13 cellular contexts compared by ENCODE assay signal in genomic region chr4:168509786-168510185, GRCh38. TPM values are rescaled to one million over a fixed set of nuclear protein-coding genes. Genes with fewer than 3 reads are reported as not detected.
DNase-seq lines count a peak whose midpoint lies in the region; ATAC-seq and TF ChIP-seq lines count a peak whose summit lies in the region.
"Had no signal": no experiment of that assay in that cellular context is flagged by ENCODE, and none has a peak within 500 bp of the region (broad histone marks: within the 10 kb centered on the region; RNA-seq: fewer than 3 reads in every experiment).

No MANE protein-coding gene starts in this region.

- peak; percentile 94 to 95 for ATAC-seq in activated naive CD4-positive, alpha-beta T cell treated with anti-CD3 and anti-CD28 coated beads, Interleukin-2, amount 50 U/mL, for 72 hours
- ATAC-seq in HG03108 (IDR thresholded peaks at IDR 0.05; ENCODE audit: unreplicated experiment) (no peak), HG03469 (IDR thresholded peaks at IDR 0.05; ENCODE audit: unreplicated experiment) (no peak)

- H3K79me1 ChIP-seq in mesenchymal stem cell (replicated peaks; ENCODE audit: low read length, poor library complexity, severe bottlenecking), result no peaks in the 10 kb centered on the region

- H3K4me1 ChIP-seq in mesenchymal stem cell (ENCODE audit: control insufficient read depth, insufficient read depth, low read depth, low read length), result no peaks in the 10 kb centered on the region
- H3K4me1 ChIP-seq: SJSA1 had no signal

- H2AK5ac ChIP-seq in mesenchymal stem cell (ENCODE audit: low read length, severe bottlenecking), result no peak overlapping the region

- H3K4ac ChIP-seq in mesenchymal stem cell (ENCODE audit: low read depth in 1 of 2, low read length in 2 of 2), result no peak overlapping the region

- H3K27me3 ChIP-seq in mesenchymal stem cell (ENCODE audit: control insufficient read depth in 1 of 2, insufficient read depth in 1 of 2, low read length in 2 of 2) (no peaks in the 10 kb centered on the region), dorsolateral prefrontal cortex (peaks cover 0 to 5% (median 0%) of the 10 kb centered on the region in 45 donors)
- H3K27me3 ChIP-seq: SJSA1 had no signal

- no peak overlapping the region for H3K14ac ChIP-seq in mesenchymal stem cell (ENCODE audit: low read length in 2 of 2)

- no peak overlapping the region for H4K91ac ChIP-seq in mesenchymal stem cell (ENCODE audit: low read length)

- no peak overlapping the region for H2AFZ ChIP-seq in mesenchymal stem cell (ENCODE audit: low read depth, low read length)

- intact Hi-C loops in dorsolateral prefrontal cortex (cut with DNase I), result no loop called here

- H3K23ac ChIP-seq in mesenchymal stem cell (ENCODE audit: low read length in 2 of 2), result no peak overlapping the region

- no peak overlapping the region for H2BK120ac ChIP-seq in mesenchymal stem cell (ENCODE audit: low read depth, low read length)

- TF ChIP-seq CTCF in AG10803 (conservative IDR thresholded peaks at IDR 0.05; ENCODE audit: low read length) (no peak), dorsolateral prefrontal cortex (IDR thresholded peaks at IDR 0.05 in 54 of 56, conservative IDR thresholded peaks at IDR 0.05 in 2 of 56; ENCODE audit: low read depth in 1 of 56, partially characterized antibody in 56 of 56) (no peak)

- no peaks in the 10 kb centered on the region for H3K9me3 ChIP-seq in mesenchymal stem cell (ENCODE audit: control insufficient read depth, low read length)
- H3K9me3 ChIP-seq: SJSA1 had no signal

- no peak overlapping the region for H2BK5ac ChIP-seq in mesenchymal stem cell (ENCODE audit: low read depth, low read length, poor library complexity, severe bottlenecking)

- H3K18ac ChIP-seq in mesenchymal stem cell (ENCODE audit: low read depth in 1 of 2, low read length in 2 of 2), result no peak overlapping the region

- peak overlapping the region; percentile 13 to 53 for H3K27ac Mint-ChIP-seq in activated naive CD4-positive, alpha-beta T cell treated with anti-CD3 and anti-CD28 coated beads, Interleukin-2, amount 50 U/mL, for 72 hours
- H3K27ac Mint-ChIP-seq: activated naive CD4-positive, alpha-beta T cell treated with anti-CD3 and anti-CD28 coated beads, Interleukin-2, amount 50 U/mL, for 24 hours; naive B cell had no signal

- H3K9me3 Mint-ChIP-seq in activated naive CD4-positive, alpha-beta T cell treated with anti-CD3 and anti-CD28 coated beads, Interleukin-2, amount 50 U/mL, for 72 hours, result no peaks in the 10 kb centered on the region
- H3K9me3 Mint-ChIP-seq: activated naive CD4-positive, alpha-beta T cell treated with anti-CD3 and anti-CD28 coated beads, Interleukin-2, amount 50 U/mL, for 24 hours; naive B cell had no signal

- no peak overlapping the region for H2BK12ac ChIP-seq in mesenchymal stem cell (ENCODE audit: low read length in 2 of 2)

- H3K36me3 Mint-ChIP-seq in activated naive CD4-positive, alpha-beta T cell treated with anti-CD3 and anti-CD28 coated beads, Interleukin-2, amount 50 U/mL, for 72 hours, result no peaks in the 10 kb centered on the region
- H3K36me3 Mint-ChIP-seq: activated naive CD4-positive, alpha-beta T cell treated with anti-CD3 and anti-CD28 coated beads, Interleukin-2, amount 50 U/mL, for 24 hours; naive B cell had no signal

- no peak overlapping the region for H3K9ac ChIP-seq in mesenchymal stem cell (ENCODE audit: low read length)

- H3K27ac ChIP-seq in mesenchymal stem cell (ENCODE audit: low read length, poor library complexity, severe bottlenecking), result no peak overlapping the region
- no peak overlapping the region for H3K27ac ChIP-seq in dorsolateral prefrontal cortex
- H3K27ac ChIP-seq: SJSA1 had no signal

- no peak overlapping the region for H3K4me2 ChIP-seq in mesenchymal stem cell (ENCODE audit: low read length, poor library complexity, severe bottlenecking)

- no peaks in the 10 kb centered on the region for H3K36me3 ChIP-seq in mesenchymal stem cell (ENCODE audit: control insufficient read depth in 1 of 2, insufficient read depth in 2 of 2, low read depth in 1 of 2, low read length in 2 of 2)
- H3K36me3 ChIP-seq: SJSA1 had no signal

- no peak overlapping the region for H4K8ac ChIP-seq in mesenchymal stem cell (ENCODE audit: low read length)

- 72% methylated on average over 2 of the region's 4 CpGs for WGBS in mesenchymal stem cell

- H3K4me3 ChIP-seq in AG10803 (ENCODE audit: low read length) (no peak overlapping the region), mesenchymal stem cell (ENCODE audit: insufficient read depth in 1 of 2, low read depth in 1 of 2, low read length in 2 of 2) (no peak overlapping the region), dorsolateral prefrontal cortex (no peak overlapping the region)
- H3K4me3 ChIP-seq: SJSA1 had no signal

- DNase-seq in AG10803 (ENCODE audit: low read depth), result peak; percentile 64
- peak; percentile 36 to 43 for DNase-seq in Kasumi-1 (lab: John Stamatoyannopoulos, UW)
- DNase-seq in activated naive CD4-positive, alpha-beta T cell treated with anti-CD3 and anti-CD28 coated beads, Interleukin-2, amount 50 U/mL, for 72 hours (ENCODE audit: low spot score in 2 of 2), result peak in 1 of 2 donors; percentile 44
- DNase-seq in mesenchymal stem cell, result peak; percentile 87
- DNase-seq in dorsolateral prefrontal cortex, result no peak
- DNase-seq in 8988T, result no peak
- DNase-seq: glutamatergic neuron, naive B cell, NCI-H1694 had no signal

- no peak overlapping the region for H2BK15ac ChIP-seq in mesenchymal stem cell (ENCODE audit: low read depth, poor library complexity, severe bottlenecking)

RNA-seq across cellular contexts. Expression of gene PALLD, which starts 12.9 kb away (rescaled TPM):
- 10 to 100 TPM in 1 of 2 donors, 1 to 10 TPM in 1; 2.8 to 30.1 TPM for total RNA-seq in activated naive CD4-positive, alpha-beta T cell treated with anti-CD3 and anti-CD28 coated beads, Interleukin-2, amount 50 U/mL, for 72 hours
- 109 TPM for polyA plus RNA-seq in mesenchymal stem cell (2013, experiment 1 of 2)
- polyA plus RNA-seq in mesenchymal stem cell (2013, experiment 2 of 2), result 108 TPM
- 100 to 1,000 TPM in 7 of 120 experiments, 10 to 100 TPM in 113; 26.7 to 132 (median 52.4) TPM for total RNA-seq in dorsolateral prefrontal cortex

RNA-seq across cellular contexts. Expression of gene DDX60L, which starts 29.5 kb away (rescaled TPM):
- 1 to 10 TPM; 4.5 to 8.7 TPM for total RNA-seq in activated naive CD4-positive, alpha-beta T cell treated with anti-CD3 and anti-CD28 coated beads, Interleukin-2, amount 50 U/mL, for 72 hours
- 8.1 TPM for polyA plus RNA-seq in mesenchymal stem cell (2013, experiment 1 of 2)
- 7.8 TPM for polyA plus RNA-seq in mesenchymal stem cell (2013, experiment 2 of 2)
- 10 to 100 TPM in 11 of 120 experiments, 1 to 10 TPM in 109; 2.7 to 25.3 (median 6.1) TPM for total RNA-seq in dorsolateral prefrontal cortex

Comparison
In these comparisons a context has a peak if more than half of its experiments do, and no peak if none do; other contexts are left out.
1. DNase-seq: peak in AG10803 (single experiment), Kasumi-1 (2 of 2) and mesenchymal stem cell (single experiment); none in dorsolateral prefrontal cortex (0 of 10) and 8988T (single experiment).
2. ATAC-seq: peak in activated naive CD4-positive, alpha-beta T cell treated with anti-CD3 and anti-CD28 coated beads, Interleukin-2, amount 50 U/mL, for 72 hours (2 of 2); none in HG03108 (single experiment) and HG03469 (single experiment).